In the genomic region with DNA sequence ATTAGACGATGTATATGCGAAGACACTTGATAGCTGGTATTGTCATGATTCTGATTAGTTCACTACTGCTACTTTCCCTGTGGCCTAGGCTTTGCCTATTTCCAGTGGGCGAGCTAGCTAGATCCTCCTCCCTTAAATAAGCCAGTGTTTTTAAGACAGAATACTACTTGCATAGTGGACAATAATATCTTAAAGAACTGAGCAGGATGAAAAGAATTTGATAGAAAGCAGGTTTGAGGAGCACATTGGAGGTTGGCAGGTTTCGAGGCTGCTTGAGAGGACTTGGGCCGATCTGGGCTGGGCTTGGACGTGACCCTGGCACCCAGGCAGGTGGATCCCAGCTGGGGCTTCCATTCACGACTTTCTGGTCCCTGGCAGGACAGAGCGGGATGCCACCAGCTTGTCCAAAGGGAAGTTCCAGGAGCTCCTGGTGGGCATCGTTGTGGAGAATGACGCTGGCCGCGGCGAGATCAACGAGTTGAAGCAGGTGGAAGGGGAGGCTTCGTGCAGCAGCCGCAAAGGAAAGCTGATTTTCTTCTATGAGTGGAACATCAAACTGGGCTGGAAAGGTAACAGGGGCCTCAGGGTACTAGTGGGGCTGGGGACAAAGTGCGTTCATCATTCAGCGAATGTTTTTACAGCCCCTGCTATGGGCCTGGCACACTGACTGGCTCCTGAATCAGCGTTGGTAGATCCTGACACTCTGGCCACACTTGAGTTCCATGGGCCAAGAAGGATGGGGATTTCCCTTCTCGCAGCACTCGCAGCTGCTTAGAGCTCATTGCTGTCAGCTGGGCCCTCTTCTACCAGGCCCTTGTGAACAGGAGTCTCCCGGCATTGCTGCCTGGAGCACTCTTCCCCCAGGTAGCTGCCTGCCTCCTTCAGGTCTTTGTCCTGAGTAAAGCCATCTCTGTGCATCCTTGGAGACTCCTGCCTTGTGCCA, we compare ENCODE assay signal across 8 cellular contexts. TPM values are rescaled to one million over a fixed set of nuclear protein-coding genes. Genes with fewer than 3 reads are reported as not detected.
DNase-seq lines count a peak whose midpoint lies in the region; ATAC-seq and TF ChIP-seq lines count a peak whose summit lies in the region.

No MANE protein-coding gene starts in this region.

- H3K27me3 ChIP-seq in mesendoderm (ENCODE audit: insufficient read depth, low read length, poor library complexity) (no peaks in the 10 kb centered on the region), H7 (ENCODE audit: control insufficient read depth, insufficient read depth, low read length) (peaks cover 9% of the 10 kb centered on the region)

- H2BK15ac ChIP-seq in mesendoderm (replicated peaks; ENCODE audit: low read depth), result no peak overlapping the region

- no peak overlapping the region for H3K27ac ChIP-seq in mesendoderm (ENCODE audit: low read depth, low read length)

- H3K4me3 ChIP-seq in AG10803 (ENCODE audit: low read length) (peak overlapping the region; percentile 75), mesendoderm (ENCODE audit: low read length) (no peak overlapping the region), H7 (ENCODE audit: insufficient read depth, low read depth, low read length) (no peak overlapping the region)

- H3K18ac ChIP-seq in mesendoderm (ENCODE audit: low read length), result no peak overlapping the region

- H3K36me3 ChIP-seq in mesendoderm (ENCODE audit: control insufficient read depth, insufficient read depth, low read length) (peaks cover 8% of the 10 kb centered on the region), H7 (replicated peaks; ENCODE audit: control insufficient read depth, insufficient read depth, low read length) (peaks cover 20% of the 10 kb centered on the region)

- no peak overlapping the region for H3K4ac ChIP-seq in mesendoderm (ENCODE audit: low read depth, low read length)

- peaks cover 27% of the 10 kb centered on the region for H3K79me1 ChIP-seq in mesendoderm (ENCODE audit: low read length)

- H2BK120ac ChIP-seq in mesendoderm (ENCODE audit: low read depth, low read length), result no peak overlapping the region

- peaks cover 18% of the 10 kb centered on the region for H3K4me1 ChIP-seq in mesendoderm (ENCODE audit: control insufficient read depth, low read depth, low read length)

- H3K79me2 ChIP-seq in mesendoderm (ENCODE audit: control insufficient read depth, insufficient read depth, low read length), result peaks cover 15% of the 10 kb centered on the region

- H2BK5ac ChIP-seq in mesendoderm (ENCODE audit: low read length), result no peak overlapping the region

- H4K5ac ChIP-seq in mesendoderm (ENCODE audit: low read length), result no peak overlapping the region

- H3K9ac ChIP-seq in mesendoderm (ENCODE audit: low read length), result peak overlapping the region; percentile 97

- H3K56ac ChIP-seq in mesendoderm (ENCODE audit: low read length), result peak overlapping the region; percentile 98

- no CpG with 5 or more reads among the region's 22 CpGs for WGBS in mesendoderm (ENCODE audit: extremely low coverage, insufficient coverage, low lambda C conversion rate)

- DNase-seq in AG10803 (ENCODE audit: low read depth) (peak; percentile 30), astrocyte of the hippocampus (ENCODE audit: low read depth, low spot score) (peak; percentile 44), mesendoderm (no peak), medulla oblongata (ENCODE audit: extremely low spot score) (no peak), H7 (no peak), NCI-H82 (lab: John Stamatoyannopoulos, UW) (no peak), NCI-H2171 (lab: John Stamatoyannopoulos, UW) (no peak)

- H3K4me2 ChIP-seq in mesendoderm (ENCODE audit: low read length), result peak overlapping the region; percentile 95

- H3K23ac ChIP-seq in mesendoderm (ENCODE audit: low read length), result no peak overlapping the region

- H4K8ac ChIP-seq in mesendoderm (ENCODE audit: low read depth, low read length), result no peak overlapping the region

- no peak for TF ChIP-seq CTCF in AG10803 (conservative IDR thresholded peaks at IDR 0.05; ENCODE audit: low read length)

- peak; percentile 27 for ATAC-seq in HG02610 (IDR thresholded peaks at IDR 0.05; ENCODE audit: unreplicated experiment)

- H2AK5ac ChIP-seq in mesendoderm (ENCODE audit: low read length), result peak overlapping the region; percentile 34

RNA-seq across cellular contexts. Expression of gene C2orf74, which starts 16.9 kb away (rescaled TPM):
- 14.5 TPM for polyA plus RNA-seq in mesendoderm (2013, experiment 1 of 2)
- 14.4 TPM for polyA plus RNA-seq in mesendoderm (2013, experiment 2 of 2)
- total RNA-seq in H7 (2014; rRNA removed; shearing (Covaris generic)), result 6.5 and 8.6 TPM in 2 replicates

Comparison
In these comparisons a context has a peak if more than half of its experiments do, and no peak if none do; other contexts are left out.
1. DNase-seq: peak in AG10803 (single experiment) and astrocyte of the hippocampus (single experiment); none in mesendoderm (single experiment), medulla oblongata (single experiment), H7 (single experiment), NCI-H82 (single experiment) and NCI-H2171 (single experiment).